Comparison of ENCODE assay signal across 19 cellular contexts in genomic region chr19:12974301-12975220, GRCh38. TPM values are rescaled to one million over a fixed set of nuclear protein-coding genes. Genes with fewer than 3 reads are reported as not detected.
DNase-seq lines count a peak whose midpoint lies in the region; ATAC-seq and TF ChIP-seq lines count a peak whose summit lies in the region.
"Had no signal": no experiment of that assay in that cellular context is flagged by ENCODE, and none has a peak within 500 bp of the region (broad histone marks: within the 10 kb centered on the region; RNA-seq: fewer than 3 reads in every experiment).

No MANE protein-coding gene starts in this region.

- intact Hi-C loops in spleen (cut with DNase I; ENCODE audit: low total_unique reads) = loop anchor here (5.0 to 10.0 kb wide), 3 partner anchors 88 to 610 kb away; no protein-coding TSS in a partner anchor
- intact Hi-C loops in activated T-helper 2 cell treated with anti-CD3 and anti-CD28 coated beads, Interferon-gamma antibody, Interleukin-2, Interleukin-4, amounts not matched to agents 10 μg/mL and 5 μg/mL and 100 μg/mL, durations not matched to agents 14 hours and 24 hours and 36 hours (cut with micrococcal nuclease) = loop anchor here (5.0 kb wide), 1 partner anchor 58 kb away; no protein-coding TSS in a partner anchor

- DNase-seq in AG20443 (ENCODE audit: low spot score) = peak; percentile 65
- DNase-seq in GM20000 (ENCODE audit: low spot score) = peak; percentile 63
- DNase-seq in NCI-H446 treated with DMSO at 0.1 percent for 48 hours (lab: John Stamatoyannopoulos, UW) = peak; percentile 73
- peak; percentile 80 to 92 for DNase-seq in dermis microvascular lymphatic vessel endothelial cell (ENCODE audit: low read depth in 2 of 2)
- DNase-seq in activated CD8-positive, alpha-beta memory T cell treated with anti-CD3 and anti-CD28 coated beads, Interleukin-2, amount 50 U/mL, for 4 hours = no peak
- no peak for DNase-seq in spleen
- DNase-seq in activated T-helper 2 cell treated with anti-CD3 and anti-CD28 coated beads, Interferon-gamma antibody, Interleukin-2, Interleukin-4, amounts not matched to agents 10 μg/mL and 5 μg/mL and 100 μg/mL, durations not matched to agents 14 hours and 24 hours and 36 hours (ENCODE audit: low spot score) = no peak
- DNase-seq: activated CD4-positive, alpha-beta T cell treated with anti-CD3 and anti-CD28 coated beads, Interleukin-2, amount 50 U/mL, for 48 hours; activated T-cell treated with anti-CD3 and anti-CD28 coated beads, Interleukin-2, amount 50 U/mL, for 4 hours; brain microvascular endothelial cell; NCI-H1436 treated with DMSO at 0.1 percent for 48 hours; occipital lobe; stimulated activated CD4-positive, alpha-beta T cell treated with anti-CD3 and anti-CD28 coated beads, Interleukin-2, amount 100 ng/mL, for 48 hours had no signal

- ATAC-seq in GM21367 (IDR thresholded peaks at IDR 0.05; ENCODE audit: unreplicated experiment) = no peak
- ATAC-seq: activated T-cell treated with anti-CD3 and anti-CD28 coated beads, Interleukin-2, amount 50 U/mL, for 4 hours; left lobe of liver had no signal

- peaks cover 7% of the 10 kb centered on the region for H3K27me3 Mint-ChIP-seq in activated T-helper 2 cell treated with anti-CD3 and anti-CD28 coated beads, Interferon-gamma antibody, Interleukin-2, Interleukin-4, amounts not matched to agents 10 μg/mL and 5 μg/mL and 100 μg/mL, durations not matched to agents 14 hours and 24 hours and 36 hours (ENCODE audit: low read depth)

- no peaks in the 10 kb centered on the region for H3K36me3 ChIP-seq in spleen
- H3K36me3 ChIP-seq: brain microvascular endothelial cell had no signal

- H3K4me1 Mint-ChIP-seq in activated T-helper 2 cell treated with anti-CD3 and anti-CD28 coated beads, Interferon-gamma antibody, Interleukin-2, Interleukin-4, amounts not matched to agents 10 μg/mL and 5 μg/mL and 100 μg/mL, durations not matched to agents 14 hours and 24 hours and 36 hours (ENCODE audit: low read depth) = peaks cover 1% of the 10 kb centered on the region

- H3K4me3 ChIP-seq in spleen = no peak overlapping the region

- H3K27ac Mint-ChIP-seq in activated T-helper 2 cell treated with anti-CD3 and anti-CD28 coated beads, Interferon-gamma antibody, Interleukin-2, Interleukin-4, amounts not matched to agents 10 μg/mL and 5 μg/mL and 100 μg/mL, durations not matched to agents 14 hours and 24 hours and 36 hours = no peak overlapping the region
- H3K27ac Mint-ChIP-seq: activated naive CD8-positive, alpha-beta T cell had no signal

- H3K27ac ChIP-seq in spleen = no peak overlapping the region
- H3K27ac ChIP-seq: brain microvascular endothelial cell had no signal

- no peak overlapping the region for H3K4me3 Mint-ChIP-seq in activated T-helper 2 cell treated with anti-CD3 and anti-CD28 coated beads, Interferon-gamma antibody, Interleukin-2, Interleukin-4, amounts not matched to agents 10 μg/mL and 5 μg/mL and 100 μg/mL, durations not matched to agents 14 hours and 24 hours and 36 hours (ENCODE audit: low read depth)
- H3K4me3 Mint-ChIP-seq: activated naive CD8-positive, alpha-beta T cell; activated T-cell treated with anti-CD3 and anti-CD28 coated beads, Interleukin-2, amount 50 U/mL, for 4 hours had no signal

- TF ChIP-seq POLR2A in spleen (IDR thresholded peaks at IDR 0.05) = no peak

- H3K27me3 ChIP-seq in spleen (replicated peaks in 1 of 7) = peaks cover 0 to 23% (median 8%) of the 10 kb centered on the region in 7 donors
- H3K27me3 ChIP-seq: brain microvascular endothelial cell had no signal

- H3K9me3 ChIP-seq in spleen = no peaks in the 10 kb centered on the region

- TF ChIP-seq CTCF in GM20000 (IDR thresholded peaks at IDR 0.05; ENCODE audit: extremely low read depth, missing control alignments) (no peak), spleen (IDR thresholded peaks at IDR 0.05 in 8 of 11, conservative IDR thresholded peaks at IDR 0.05 in 3 of 11) (no peak)

- peaks cover 0 to 7% (median 4%) of the 10 kb centered on the region in 6 donors for H3K4me1 ChIP-seq in spleen

- no peaks in the 10 kb centered on the region for H3K36me3 Mint-ChIP-seq in activated T-helper 2 cell treated with anti-CD3 and anti-CD28 coated beads, Interferon-gamma antibody, Interleukin-2, Interleukin-4, amounts not matched to agents 10 μg/mL and 5 μg/mL and 100 μg/mL, durations not matched to agents 14 hours and 24 hours and 36 hours (ENCODE audit: low read depth)
- H3K36me3 Mint-ChIP-seq: activated naive CD8-positive, alpha-beta T cell had no signal

- WGBS in spleen, 5 donors = 37 to 56% (median 44%) methylated on average over 16 to 19 of the region's 19 CpGs

- no peaks in the 10 kb centered on the region for H3K9me3 Mint-ChIP-seq in activated T-helper 2 cell treated with anti-CD3 and anti-CD28 coated beads, Interferon-gamma antibody, Interleukin-2, Interleukin-4, amounts not matched to agents 10 μg/mL and 5 μg/mL and 100 μg/mL, durations not matched to agents 14 hours and 24 hours and 36 hours
- H3K9me3 Mint-ChIP-seq: activated T-cell treated with anti-CD3 and anti-CD28 coated beads, Interleukin-2, amount 50 U/mL, for 4 hours had no signal

RNA-seq across cellular contexts. Expression of gene DAND5, which starts 5.2 kb away (rescaled TPM):
- total RNA-seq in dermis microvascular lymphatic vessel endothelial cell (0.25 and 0.26 TPM in 2 replicates), spleen (not detected)
- polyA plus RNA-seq in spleen = not detected
- 0.16 TPM in 1 of 2 replicates, not detected in the other for total RNA-seq in activated T-helper 2 cell treated with anti-CD3 and anti-CD28 coated beads, Interferon-gamma antibody, Interleukin-2, Interleukin-4, amounts not matched to agents 10 μg/mL and 5 μg/mL and 100 μg/mL, durations not matched to agents 14 hours and 24 hours and 36 hours
- total RNA-seq: activated T-cell treated with anti-CD3 and anti-CD28 coated beads, Interleukin-2, amount 50 U/mL, for 4 hours; left lobe of liver; LHCN-M2; NCI-H460; occipital lobe; temporal lobe had no signal

RNA-seq across cellular contexts. Expression of gene GADD45GIP1, which starts 17.5 kb away (rescaled TPM):
- total RNA-seq in dermis microvascular lymphatic vessel endothelial cell (17.6 and 24.0 TPM in 2 replicates), spleen (10 to 100 TPM; 12.8 to 33.4 (median 15.8) TPM)
- polyA plus RNA-seq in spleen = 10 to 100 TPM; 39.7 to 47.9 (median 40.8) TPM
- 29.2 and 32.6 TPM in 2 replicates for total RNA-seq in activated T-helper 2 cell treated with anti-CD3 and anti-CD28 coated beads, Interferon-gamma antibody, Interleukin-2, Interleukin-4, amounts not matched to agents 10 μg/mL and 5 μg/mL and 100 μg/mL, durations not matched to agents 14 hours and 24 hours and 36 hours

RNA-seq across cellular contexts. Expression of gene NFIX, which starts 20.7 kb away (rescaled TPM):
- total RNA-seq in dermis microvascular lymphatic vessel endothelial cell (16.9 and 22.3 TPM in 2 replicates), spleen (10 to 100 TPM; 12.3 to 41.4 (median 26.7) TPM)
- polyA plus RNA-seq in spleen = 1 to 10 TPM; 1.1 to 7.7 (median 1.5) TPM
- 2.7 and 3.0 TPM in 2 replicates for total RNA-seq in activated T-helper 2 cell treated with anti-CD3 and anti-CD28 coated beads, Interferon-gamma antibody, Interleukin-2, Interleukin-4, amounts not matched to agents 10 μg/mL and 5 μg/mL and 100 μg/mL, durations not matched to agents 14 hours and 24 hours and 36 hours

RNA-seq across cellular contexts. Expression of gene RAD23A, which starts 28.9 kb away (rescaled TPM):
- total RNA-seq in dermis microvascular lymphatic vessel endothelial cell (52.4 and 59.2 TPM in 2 replicates), spleen (100 to 1,000 TPM in 1 of 7 donors, 10 to 100 TPM in 6; 80.4 to 109 (median 90.8) TPM)
- polyA plus RNA-seq in spleen = 100 to 1,000 TPM in 2 of 3 donors, 10 to 100 TPM in 1; 88.6 to 134 (median 115) TPM
- total RNA-seq in activated T-helper 2 cell treated with anti-CD3 and anti-CD28 coated beads, Interferon-gamma antibody, Interleukin-2, Interleukin-4, amounts not matched to agents 10 μg/mL and 5 μg/mL and 100 μg/mL, durations not matched to agents 14 hours and 24 hours and 36 hours = 189 and 196 TPM in 2 replicates

RNA-seq across cellular contexts. Expression of gene CALR, which starts 36.2 kb away (rescaled TPM):
- 1,348 and 1,401 TPM in 2 replicates for total RNA-seq in dermis microvascular lymphatic vessel endothelial cell
- 100 to 1,000 TPM; 306 to 828 (median 571) TPM for total RNA-seq in spleen
- polyA plus RNA-seq in spleen = 100 to 1,000 TPM; 150 to 194 (median 193) TPM
- total RNA-seq in activated T-helper 2 cell treated with anti-CD3 and anti-CD28 coated beads, Interferon-gamma antibody, Interleukin-2, Interleukin-4, amounts not matched to agents 10 μg/mL and 5 μg/mL and 100 μg/mL, durations not matched to agents 14 hours and 24 hours and 36 hours = 984 and 991 TPM in 2 replicates

Comparison
In these comparisons a context has a peak if more than half of its experiments do, and no peak if none do; other contexts are left out.
1. DNase-seq: peak in AG20443 (single experiment), GM20000 (single experiment), NCI-H446 treated with DMSO at 0.1 percent for 48 hours (single experiment) and dermis microvascular lymphatic vessel endothelial cell (2 of 2); none in activated CD8-positive, alpha-beta memory T cell treated with anti-CD3 and anti-CD28 coated beads, Interleukin-2, amount 50 U/mL, for 4 hours (single experiment), spleen (single experiment) and activated T-helper 2 cell treated with anti-CD3 and anti-CD28 coated beads, Interferon-gamma antibody, Interleukin-2, Interleukin-4, amounts not matched to agents 10 μg/mL and 5 μg/mL and 100 μg/mL, durations not matched to agents 14 hours and 24 hours and 36 hours (single experiment).